In the genomic region with DNA sequence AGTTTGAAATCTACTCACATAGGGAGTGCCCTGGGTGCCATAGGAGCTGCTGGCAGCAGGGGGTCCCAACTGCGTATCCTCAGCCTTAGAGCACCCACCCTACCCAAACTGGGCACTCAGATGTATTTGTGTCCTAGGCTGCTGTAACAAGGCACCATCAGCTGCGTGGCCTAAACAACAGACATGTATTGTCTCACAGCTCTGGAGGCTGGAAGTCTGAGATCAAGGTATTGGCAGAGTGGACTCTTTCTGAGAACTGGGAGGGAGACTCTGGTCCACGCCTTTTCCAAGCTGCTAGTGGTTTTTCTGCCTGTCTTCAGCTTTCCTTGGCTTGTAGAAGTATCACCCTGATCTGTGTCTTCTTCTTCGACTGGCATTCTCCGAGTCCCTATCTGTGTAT, we compare ENCODE assay signal across 24 cellular contexts.
DNase-seq lines count a peak whose midpoint lies in the region; ATAC-seq and TF ChIP-seq lines count a peak whose summit lies in the region.
"Had no signal": no experiment of that assay in that cellular context is flagged by ENCODE, and none has a peak within 500 bp of the region (broad histone marks: within the 10 kb centered on the region; RNA-seq: fewer than 3 reads in every experiment).

No MANE protein-coding gene starts in this region.

- H4K20me1 ChIP-seq in PC-3 (ENCODE audit: low read length) = no peaks in the 10 kb centered on the region

- H4K8ac ChIP-seq in mesenchymal stem cell (ENCODE audit: low read length) = no peak overlapping the region

- H3K79me1 ChIP-seq in mesenchymal stem cell (replicated peaks; ENCODE audit: low read length, poor library complexity, severe bottlenecking) = no peaks in the 10 kb centered on the region

- no peak for TF ChIP-seq CTCF in tibial artery (IDR thresholded peaks at IDR 0.05)
- no peak for TF ChIP-seq CTCF in PC-3 (conservative IDR thresholded peaks at IDR 0.05; ENCODE audit: low read depth, low read length)

- H3F3A ChIP-seq in PC-3 (ENCODE audit: low read length, unreplicated experiment) = no peaks in the 10 kb centered on the region

- H3K36me3 ChIP-seq in esophagus (ENCODE audit: control insufficient read depth in 2 of 2, insufficient read depth in 2 of 2, low read length in 1 of 2) = no peaks in the 10 kb centered on the region
- no peaks in the 10 kb centered on the region for H3K36me3 ChIP-seq in mesenchymal stem cell (ENCODE audit: control insufficient read depth in 1 of 2, insufficient read depth in 2 of 2, low read depth in 1 of 2, low read length in 2 of 2)
- no peaks in the 10 kb centered on the region for H3K36me3 ChIP-seq in tibial artery
- no peaks in the 10 kb centered on the region for H3K36me3 ChIP-seq in PC-3 (ENCODE audit: low read depth, low read length)
- H3K36me3 ChIP-seq: cardiac muscle cell had no signal

- H3K23ac ChIP-seq in mesenchymal stem cell (ENCODE audit: low read length in 2 of 2) = no peak overlapping the region

- H3K9me3 ChIP-seq in esophagus (ENCODE audit: control insufficient read depth in 2 of 2, insufficient read depth in 1 of 2, low read depth in 1 of 2, low read length in 1 of 2) = no peaks in the 10 kb centered on the region
- H3K9me3 ChIP-seq in mesenchymal stem cell (ENCODE audit: control insufficient read depth, low read length) = no peaks in the 10 kb centered on the region
- H3K9me3 ChIP-seq in tibial artery = no peaks in the 10 kb centered on the region
- no peaks in the 10 kb centered on the region for H3K9me3 ChIP-seq in PC-3 (ENCODE audit: low read length)

- H3K4me1 ChIP-seq in esophagus (ENCODE audit: control insufficient read depth in 2 of 2, insufficient read depth in 2 of 2, low read length in 1 of 2) (no peaks in the 10 kb centered on the region), mesenchymal stem cell (ENCODE audit: control insufficient read depth, insufficient read depth, low read depth, low read length) (no peaks in the 10 kb centered on the region), tibial artery (peaks cover 0 to 13% (median 6%) of the 10 kb centered on the region in 4 donors), PC-3 (ENCODE audit: insufficient read depth, low read length) (no peaks in the 10 kb centered on the region)

- peak overlapping the region; percentile 45 for H2BK120ac ChIP-seq in mesenchymal stem cell (ENCODE audit: low read depth, low read length)

- intact Hi-C loops in left cardiac atrium (cut with DNase I) = no loop called here
- intact Hi-C loops in tibial artery (cut with DNase I; ENCODE audit: low total_unique reads) = no loop called here
- intact Hi-C loops in PC-3 (cut with micrococcal nuclease) = no loop called here

- H3K27me3 ChIP-seq in esophagus (ENCODE audit: control insufficient read depth in 1 of 2, insufficient read depth in 2 of 2, low read length in 2 of 2) (no peaks in the 10 kb centered on the region), mesenchymal stem cell (ENCODE audit: control insufficient read depth in 1 of 2, insufficient read depth in 1 of 2, low read length in 2 of 2) (no peaks in the 10 kb centered on the region), tibial artery (no peaks in the 10 kb centered on the region), PC-3 (ENCODE audit: low read length) (peaks cover 10% of the 10 kb centered on the region)
- H3K27me3 ChIP-seq: cardiac muscle cell had no signal

- H2AFZ ChIP-seq in mesenchymal stem cell (ENCODE audit: low read depth, low read length) = no peak overlapping the region
- no peak overlapping the region for H2AFZ ChIP-seq in PC-3 (ENCODE audit: low read length)

- CTCF ChIA-PET in PC-3 (lab: Charles Lee) = no interaction called here

- H3K4me2 ChIP-seq in mesenchymal stem cell (ENCODE audit: low read length, poor library complexity, severe bottlenecking) (no peak overlapping the region), PC-3 (ENCODE audit: low read length) (no peak overlapping the region)

- WGBS in esophagus, 2 donors = 78 to 85% methylated on average over 5 of the region's 5 CpGs
- 87% methylated on average over 4 of the region's 5 CpGs for WGBS in mesenchymal stem cell

- no peak overlapping the region for H2BK12ac ChIP-seq in mesenchymal stem cell (ENCODE audit: low read length in 2 of 2)

- no peak overlapping the region for H2BK15ac ChIP-seq in mesenchymal stem cell (ENCODE audit: low read depth, poor library complexity, severe bottlenecking)

- POLR2A ChIA-PET in PC-3 (lab: Charles Lee; ENCODE audit: unreplicated experiment) = no interaction called here

- H2AK5ac ChIP-seq in mesenchymal stem cell (ENCODE audit: low read length, severe bottlenecking) = no peak overlapping the region

- H3K4me3 ChIP-seq in esophagus (ENCODE audit: low read depth in 1 of 2, low read length in 2 of 2) = no peak overlapping the region
- no peak overlapping the region for H3K4me3 ChIP-seq in mesenchymal stem cell (ENCODE audit: insufficient read depth in 1 of 2, low read depth in 1 of 2, low read length in 2 of 2)
- no peak overlapping the region for H3K4me3 ChIP-seq in tibial artery
- no peak overlapping the region for H3K4me3 ChIP-seq in PC-3 (ENCODE audit: low read length)
- H3K4me3 ChIP-seq: cardiac muscle cell, skin epidermis had no signal

- ATAC-seq in left cardiac atrium (peak in 1 of 2 donors; percentile 58), PC-3 (no peak), GM21423 (IDR thresholded peaks at IDR 0.05; ENCODE audit: unreplicated experiment) (no peak)
- ATAC-seq: activated CD8-positive, alpha-beta T cell treated with anti-CD3 and anti-CD28 coated beads, Interleukin-2, amount 10 ng/mL, durations not matched to agents 7 days and 5 days; activated naive CD4-positive, alpha-beta T cell treated with anti-CD3 and anti-CD28 coated beads, Interleukin-2, amount 50 U/mL, for 72 hours had no signal

- H3K27ac ChIP-seq in esophagus (ENCODE audit: low read depth in 2 of 2, low read length in 1 of 2) (peak overlapping the region; percentile 40 to 75), mesenchymal stem cell (ENCODE audit: low read length, poor library complexity, severe bottlenecking) (no peak overlapping the region), tibial artery (peak overlapping the region; percentile 9 to 23), PC-3 (ENCODE audit: low read length) (no peak overlapping the region)
- H3K27ac ChIP-seq: C4-2B, cardiac muscle cell had no signal

- H3K14ac ChIP-seq in mesenchymal stem cell (ENCODE audit: low read length in 2 of 2) = no peak overlapping the region

- no peak overlapping the region for H3K4ac ChIP-seq in mesenchymal stem cell (ENCODE audit: low read depth in 1 of 2, low read length in 2 of 2)

- BruUV-seq in PC-3 (replicated peaks; lab: Mats Ljungman, UMichigan) = no TSS peak

- DNase-seq in left cardiac atrium = peak; percentile 18
- DNase-seq in mesenchymal stem cell = no peak
- DNase-seq in tibial artery = no peak
- DNase-seq in PC-3 = no peak
- DNase-seq in NCI-H187 (lab: John Stamatoyannopoulos, UW) = no peak
- DNase-seq: activated CD4-positive, alpha-beta T cell treated with anti-CD3 and anti-CD28 coated beads for 1 hour; activated CD8-positive, alpha-beta T cell treated with anti-CD3 and anti-CD28 coated beads, Interleukin-2, amount 10 ng/mL, durations not matched to agents 7 days and 5 days; Calu3; DMS79 treated with DMSO at 0.1 percent for 48 hours; endodermal cell; GF-D8; KG1; MM.1S; NCI-H2029 treated with DMSO at 0.1 percent for 48 hours; NCI-H345; NCI-H748 treated with DMSO at 0.1 percent for 48 hours; RPMI8226; T-helper 2 cell had no signal

- no peaks in the 10 kb centered on the region for H3K9me2 ChIP-seq in PC-3 (replicated peaks; ENCODE audit: low read length)

- H2BK5ac ChIP-seq in mesenchymal stem cell (ENCODE audit: low read depth, low read length, poor library complexity, severe bottlenecking) = no peak overlapping the region

- H3K9ac ChIP-seq in mesenchymal stem cell (ENCODE audit: low read length) (no peak overlapping the region), PC-3 (ENCODE audit: low read length) (no peak overlapping the region)

- no peak overlapping the region for H4K91ac ChIP-seq in mesenchymal stem cell (ENCODE audit: low read length)

- H3K79me2 ChIP-seq in PC-3 (ENCODE audit: low read length) = no peaks in the 10 kb centered on the region

- no peak overlapping the region for H3K18ac ChIP-seq in mesenchymal stem cell (ENCODE audit: low read depth in 1 of 2, low read length in 2 of 2)

Comparison
In these comparisons a context has a peak if more than half of its experiments do, and no peak if none do; other contexts are left out.
1. H3K27ac ChIP-seq: peak in esophagus (2 of 2) and tibial artery (2 of 2); none in mesenchymal stem cell (single experiment) and PC-3 (single experiment).